ENCODE assay signal across 8 cellular contexts in genomic region chr16:18866277-18866823, GRCh38. TPM values are rescaled to one million over a fixed set of nuclear protein-coding genes. Genes with fewer than 3 reads are reported as not detected.
DNase-seq lines count a peak whose midpoint lies in the region; TF ChIP-seq lines count a peak whose summit lies in the region.
"Not testable (repeated sequence)": the region's sequence is repeated elsewhere in the genome, so short reads cannot be mapped to it uniquely, and the experiment has no call there.

No MANE protein-coding gene starts in this region.

- H3K9ac ChIP-seq in adipocyte (ENCODE audit: low read length): not testable (repeated sequence)

- WGBS in thyroid gland, 2 donors: 87 to 92% methylated on average over 2 of the region's 2 CpGs

- not testable (repeated sequence) for H3K9me3 ChIP-seq in adipocyte (ENCODE audit: control insufficient read depth, low read length); thyroid gland

- peak overlapping the region in 2 of 3 donors; percentile 35 to 63 for H3K27ac ChIP-seq in thyroid gland

- not testable (repeated sequence) for H3K4me1 ChIP-seq in adipocyte (ENCODE audit: control insufficient read depth, insufficient read depth, low read length)
- peaks cover 7 to 12% of the 10 kb centered on the region in 2 donors for H3K4me1 ChIP-seq in thyroid gland

- TF ChIP-seq CTCF in AG09309 (IDR thresholded peaks at IDR 0.05; ENCODE audit: control insufficient read depth, insufficient read depth, low read depth, low read length, missing control alignments); fibroblast of villous mesenchyme (IDR thresholded peaks at IDR 0.05; ENCODE audit: insufficient read depth, low read depth, low read length); thyroid gland (IDR thresholded peaks at IDR 0.05): not testable (repeated sequence)

- intact Hi-C loops in thyroid gland (cut with DNase I): not testable (repeated sequence)

- H3K36me3 ChIP-seq in adipocyte (ENCODE audit: control insufficient read depth, insufficient read depth, low read length, severe bottlenecking): peaks cover 41% of the 10 kb centered on the region
- peaks cover 11 to 19% of the 10 kb centered on the region in 2 donors for H3K36me3 ChIP-seq in thyroid gland

- DNase-seq in AG09309 (ENCODE audit: low read depth) (peak; percentile 32), H4 (ENCODE audit: low spot score) (peak; percentile 6), M059J (ENCODE audit: low read depth) (peak; percentile 56), adipocyte (ENCODE audit: low read depth) (peak; percentile 64), dedifferentiated amniotic fluid mesenchymal stem cell (ENCODE audit: extremely low spot score) (peak; percentile 28), fibroblast of villous mesenchyme (ENCODE audit: low read depth) (peak; percentile 60), non-pigmented ciliary epithelial cell (ENCODE audit: low read depth) (peak; percentile 14)
- DNase-seq in thyroid gland: not testable (repeated sequence)

- not testable (repeated sequence) for TF ChIP-seq POLR2A in thyroid gland (IDR thresholded peaks at IDR 0.05)

- not testable (repeated sequence) for H3K27me3 ChIP-seq in adipocyte (replicated peaks; ENCODE audit: control insufficient read depth, insufficient read depth, low read length); thyroid gland

- H3K4me3 ChIP-seq in AG09309 (ENCODE audit: control insufficient read depth, low read depth, low read length); adipocyte (ENCODE audit: low read length); fibroblast of villous mesenchyme (ENCODE audit: low read depth, low read length); thyroid gland (replicated peaks in 1 of 3): not testable (repeated sequence)

RNA-seq across cellular contexts. Expression of gene SMG1, which starts 59.9 kb away (rescaled TPM):
- 14.5 and 16.9 TPM in 2 replicates for total RNA-seq in H4 (2014; rRNA removed; shearing (Covaris generic))
- total RNA-seq in M059J (2014; rRNA removed; shearing (Covaris generic)): 16.0 and 34.7 TPM in 2 replicates
- total RNA-seq in fibroblast of villous mesenchyme (77.0 and 88.5 TPM in 2 replicates), thyroid gland (100 to 1,000 TPM; 106 to 156 (median 125) TPM)
